Comparison of ENCODE assay signal across 18 cellular contexts in the genomic region with DNA sequence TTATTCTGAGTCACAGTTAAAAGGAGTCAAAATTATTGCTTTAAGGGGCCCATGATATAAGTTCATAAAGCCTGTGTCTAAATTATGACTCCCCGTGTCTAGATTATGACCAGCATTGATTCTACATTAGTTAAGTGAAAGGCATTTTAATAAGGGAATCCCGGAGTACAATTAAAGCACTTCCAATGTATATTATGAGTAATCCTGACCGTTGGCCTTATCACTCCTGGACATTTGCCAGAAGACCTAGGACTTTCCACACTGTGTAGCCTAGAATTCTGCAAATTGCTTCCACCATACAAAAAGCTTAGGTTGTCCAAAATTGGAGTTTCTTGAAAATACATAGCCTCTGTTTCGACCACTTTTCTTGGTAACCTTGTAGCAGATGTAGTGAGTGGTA.
"Had no signal": no experiment of that assay in that cellular context is flagged by ENCODE, and none has a peak within 500 bp of the region (broad histone marks: within the 10 kb centered on the region; RNA-seq: fewer than 3 reads in every experiment).

No MANE protein-coding gene starts in this region.

- H3K9me3 ChIP-seq: upper lobe of right lung had no signal

- H3K4me3 ChIP-seq: cardiac muscle cell, left ventricle myocardium inferior, spleen, upper lobe of right lung had no signal

- ATAC-seq: activated T-cell treated with anti-CD3 and anti-CD28 coated beads, Interleukin-2, amount 50 U/mL, for 72 hours; natural killer cell treated with Interleukin-12 subunit alpha and Interleukin-12 subunit beta and Interleukin-15 and Interleukin-18, amount 100 ng/mL, for 72 hours; upper lobe of right lung had no signal

- H3K27ac ChIP-seq: cardiac muscle cell, left ventricle myocardium inferior, spleen, upper lobe of right lung had no signal

- DNase-seq: activated CD4-positive, alpha-beta T cell treated with anti-CD3 and anti-CD28 coated beads for 4 hours; activated CD4-positive, alpha-beta T cell treated with anti-CD3 and anti-CD28 coated beads, Interleukin-2, amount 50 U/mL, for 48 hours; activated CD4-positive, CD25-positive, alpha-beta regulatory T cell; activated effector memory CD4-positive, alpha-beta T cell treated with Interleukin-2 at 50 U/mL for 16 hours; activated naive CD4-positive, alpha-beta T cell treated with anti-CD3 and anti-CD28 coated beads, Interleukin-2, amount 10 ng/mL, durations not matched to agents 7 days and 5 days; activated T-cell treated with anti-CD3 and anti-CD28 coated beads, Interleukin-2, amount 50 U/mL, for 72 hours; amygdala; immature natural killer cell; kidney glomerular epithelial cell; left ventricle myocardium inferior; retina; spleen; stimulated activated CD4-positive, alpha-beta T cell treated with anti-CD3 and anti-CD28 coated beads, Interleukin-4, amount 100 ng/mL, for 24 hours; stimulated activated naive CD4-positive, alpha-beta T cell treated with Interleukin-2 at 50 U/mL for 16 hours; T-helper 1 cell; upper lobe of right lung had no signal

- H3K27me3 ChIP-seq: cardiac muscle cell, spleen, upper lobe of right lung had no signal

- H3K4me1 ChIP-seq: left ventricle myocardium inferior, spleen, upper lobe of right lung had no signal

- H3K36me3 ChIP-seq: cardiac muscle cell, left ventricle myocardium inferior, spleen, upper lobe of right lung had no signal
